In the genomic region with DNA sequence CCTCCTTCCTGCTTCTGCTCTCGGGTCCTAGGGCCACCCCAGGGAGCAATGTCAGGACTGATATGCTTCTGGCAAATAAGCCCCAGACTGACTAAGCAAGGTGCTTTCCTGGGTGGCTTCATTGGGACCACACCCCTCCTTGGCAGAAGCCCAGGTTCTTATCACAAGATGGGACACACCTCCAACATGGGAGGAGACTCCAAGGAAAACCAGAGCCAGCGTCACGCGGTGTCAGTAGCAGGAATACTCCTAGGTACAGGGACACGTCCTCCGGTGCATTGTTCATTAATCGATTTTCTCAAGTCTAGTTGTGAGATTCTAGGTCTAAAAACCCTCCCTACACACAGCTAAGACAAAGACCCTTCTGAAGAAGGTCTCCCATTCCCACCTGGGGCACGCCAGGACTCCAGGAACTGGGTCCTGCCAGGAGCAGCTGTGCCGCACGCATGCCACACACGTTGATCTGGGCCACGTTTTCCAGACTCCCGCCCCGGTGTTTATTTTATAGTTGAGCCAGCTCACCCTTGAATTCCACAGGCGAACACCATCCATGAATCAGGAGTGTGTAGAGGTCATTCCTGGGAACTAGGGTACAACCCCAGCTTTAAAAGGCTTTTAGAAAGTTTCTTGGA, we compare ENCODE assay signal across 9 cellular contexts. TPM values are rescaled to one million over a fixed set of nuclear protein-coding genes. Genes with fewer than 3 reads are reported as not detected.
DNase-seq lines count a peak whose midpoint lies in the region; ATAC-seq and TF ChIP-seq lines count a peak whose summit lies in the region.
"Had no signal": no experiment of that assay in that cellular context is flagged by ENCODE, and none has a peak within 500 bp of the region (broad histone marks: within the 10 kb centered on the region; RNA-seq: fewer than 3 reads in every experiment).

No MANE protein-coding gene starts in this region.

- POLR2A ChIA-PET in HEK293T (lab: Yijun Ruan, JAX) = no interaction called here
- POLR2A ChIA-PET in Panc1 (lab: Charles Lee) = no interaction called here

- intact Hi-C loops in Panc1 (cut with micrococcal nuclease; ENCODE audit: unreplicated experiment) = no loop called here

- in situ Hi-C loops in Panc1 (cut with HindIII; ENCODE audit: low pct_unique_long_range_greater_than_20kb, low sequenced_read_pairs) = no loop called here

- DNase-seq in HEK293T (ENCODE audit: extremely low spot score) = peak; percentile 62
- DNase-seq in Panc1 (ENCODE audit: low read depth, low spot score) = peak; percentile 59
- DNase-seq in foreskin keratinocyte = peak; percentile 98 to 99
- peak in 1 of 49 donors; percentile 8 for DNase-seq in substantia nigra (lab: John Stamatoyannopoulos, UW)
- no peak for DNase-seq in NCI-H774 (lab: John Stamatoyannopoulos, UW)
- DNase-seq in occipital lobe (lab: John Stamatoyannopoulos, UW) = no peak
- DNase-seq: stimulated activated CD4-positive, alpha-beta T cell treated with anti-CD3 and anti-CD28 coated beads, Interleukin-12 subunit alpha, Interleukin-12 subunit beta, amount 100 ng/mL, for 4 hours had no signal

- TF ChIP-seq CTCF in Panc1 (IDR thresholded peaks at IDR 0.05) = no peak
- no peak for TF ChIP-seq CTCF in foreskin keratinocyte (conservative IDR thresholded peaks at IDR 0.05)

- no peaks in the 10 kb centered on the region for H3K36me3 ChIP-seq in Panc1 (ENCODE audit: control insufficient read depth, insufficient read depth, low read length)

- ATAC-seq in Panc1 = peak; percentile 73
- peak; percentile 88 for ATAC-seq in foreskin keratinocyte
- no peak for ATAC-seq in GM19023 (IDR thresholded peaks at IDR 0.05; ENCODE audit: unreplicated experiment)
- ATAC-seq in HG02973 (IDR thresholded peaks at IDR 0.05; ENCODE audit: unreplicated experiment) = no peak

- H3K4me3 ChIP-seq in Panc1 (ENCODE audit: low read depth in 2 of 2, low read length in 2 of 2) = peak overlapping the region; percentile 0 to 17; a peak in 1 of 4 replicates

- H3K27me3 ChIP-seq in Panc1 (ENCODE audit: control insufficient read depth, insufficient read depth, low read length) (no peaks in the 10 kb centered on the region), foreskin keratinocyte (no peaks in the 10 kb centered on the region)

- H3K27ac ChIP-seq in Panc1 (ENCODE audit: low read length) (no peak overlapping the region), foreskin keratinocyte (peak overlapping the region; percentile 94), substantia nigra (ENCODE audit: low read depth, low read length, poor library complexity, severe bottlenecking) (peak overlapping the region; percentile 97)

- BruUV-seq in Panc1 (replicated peaks; lab: Mats Ljungman, UMichigan) = no TSS peak

- CTCF ChIA-PET in HEK293T (lab: Yijun Ruan, JAX) (no interaction called here), Panc1 (lab: Charles Lee) (interaction anchor here (0.7 to 1.6 kb wide), 2 partner anchors 31 to 119 kb away, joined by 3 read pairs; no protein-coding TSS in a partner anchor)

- H3K4me1 ChIP-seq in Panc1 (ENCODE audit: control insufficient read depth, insufficient read depth, low read length) (no peaks in the 10 kb centered on the region; the same call in 1 of the 2 replicates), foreskin keratinocyte (peaks cover 19% of the 10 kb centered on the region)

- H3K9me3 ChIP-seq in Panc1 (ENCODE audit: control insufficient read depth, insufficient read depth, low read depth, low read length) = no peaks in the 10 kb centered on the region

TF ChIP-seq in HEK293T, 16 proteins besides CTCF, POLR2A, EP300 and RAD21:
- TF ChIP-seq, protein P1, sequence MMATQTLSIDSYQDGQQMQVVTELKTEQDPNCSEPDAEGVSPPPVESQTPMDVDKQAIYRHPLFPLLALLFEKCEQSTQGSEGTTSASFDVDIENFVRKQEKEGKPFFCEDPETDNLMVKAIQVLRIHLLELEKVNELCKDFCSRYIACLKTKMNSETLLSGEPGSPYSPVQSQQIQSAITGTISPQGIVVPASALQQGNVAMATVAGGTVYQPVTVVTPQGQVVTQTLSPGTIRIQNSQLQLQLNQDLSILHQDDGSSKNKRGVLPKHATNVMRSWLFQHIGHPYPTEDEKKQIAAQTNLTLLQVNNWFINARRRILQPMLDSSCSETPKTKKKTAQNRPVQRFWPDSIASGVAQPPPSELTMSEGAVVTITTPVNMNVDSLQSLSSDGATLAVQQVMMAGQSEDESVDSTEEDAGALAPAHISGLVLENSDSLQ (IDR thresholded peaks at IDR 0.05) = no peak
- TF ChIP-seq L3MBTL2 (conservative IDR thresholded peaks at IDR 0.05) = peak; percentile 48; the same call in 1 of the 2 replicates

RNA-seq across cellular contexts. Expression of a gene that starts 30.8 kb away (rescaled TPM):
- total RNA-seq in Panc1 (2021; ENCODE audit: unreplicated experiment) (0.15 TPM), foreskin keratinocyte (0.14 and 0.27 TPM in 2 replicates), occipital lobe (0.16 TPM)
- polyA plus RNA-seq in Panc1 (2012; ENCODE audit: insufficient read length) = not detected
- polyA plus RNA-seq in foreskin keratinocyte = 0.17 and 0.18 TPM in 2 replicates

RNA-seq across cellular contexts. Expression of a gene that starts 43.1 kb away (rescaled TPM):
- 4.8 TPM for total RNA-seq in Panc1 (2021; ENCODE audit: unreplicated experiment)
- polyA plus RNA-seq in Panc1 (2012; ENCODE audit: insufficient read length) = 4.3 TPM
- 19.8 and 23.6 TPM in 2 replicates for total RNA-seq in foreskin keratinocyte
- polyA plus RNA-seq in foreskin keratinocyte = 14.0 and 14.4 TPM in 2 replicates
- 0.47 TPM for total RNA-seq in occipital lobe

Comparison
In these comparisons a context has a peak if more than half of its experiments do, and no peak if none do; other contexts are left out.
1. DNase-seq: peak in HEK293T (single experiment), Panc1 (single experiment) and foreskin keratinocyte (2 of 2); none in NCI-H774 (single experiment) and occipital lobe (single experiment).
2. ATAC-seq: peak in Panc1 (single experiment) and foreskin keratinocyte (single experiment); none in GM19023 (single experiment) and HG02973 (single experiment).